ENCODE assay signal across 14 cellular contexts in the genomic region with DNA sequence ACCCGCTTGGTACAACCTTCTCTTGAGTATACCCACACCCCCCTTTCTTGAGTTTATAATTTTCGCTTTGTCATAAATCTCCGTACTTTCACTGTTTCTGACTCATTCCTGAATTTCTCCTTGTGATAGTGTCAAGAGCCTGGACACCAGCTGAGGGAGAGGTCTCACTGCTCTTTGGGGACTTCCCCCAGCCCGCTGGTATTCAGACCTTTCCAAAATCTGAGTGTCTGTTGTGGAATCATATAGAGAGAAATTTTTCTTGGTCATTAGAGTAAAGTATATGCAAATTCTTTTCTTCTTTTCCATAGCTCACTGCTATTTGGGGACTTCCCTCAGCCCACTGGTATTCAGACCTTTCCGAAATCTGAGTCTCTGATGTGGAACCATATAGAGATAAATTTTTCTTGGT. TPM values are rescaled to one million over a fixed set of nuclear protein-coding genes. Genes with fewer than 3 reads are reported as not detected.
A peak's percentile ranks its signal among the peaks of the same experiment; 100 is the strongest.
DNase-seq lines count a peak whose midpoint lies in the region; ATAC-seq and TF ChIP-seq lines count a peak whose summit lies in the region.
"Had no signal": no experiment of that assay in that cellular context is flagged by ENCODE, and none has a peak within 500 bp of the region (broad histone marks: within the 10 kb centered on the region; RNA-seq: fewer than 3 reads in every experiment).

No MANE protein-coding gene starts in this region.

- no peaks in the 10 kb centered on the region for H3K4me1 Mint-ChIP-seq in MCF 10A (ENCODE audit: insufficient read depth, unreplicated experiment)

- no peak overlapping the region for H3K4me3 Mint-ChIP-seq in MCF 10A (ENCODE audit: unreplicated experiment)
- H3K4me3 Mint-ChIP-seq: effector memory CD8-positive, alpha-beta T cell had no signal

- H3K27ac Mint-ChIP-seq in MCF 10A (ENCODE audit: low read depth, unreplicated experiment) = no peak overlapping the region
- H3K27ac Mint-ChIP-seq: effector memory CD8-positive, alpha-beta T cell had no signal

- BruUV-seq in MCF 10A (replicated peaks; lab: Mats Ljungman, UMichigan) = no TSS peak

- no peaks in the 10 kb centered on the region for H3K9me3 Mint-ChIP-seq in MCF 10A (ENCODE audit: unreplicated experiment)
- H3K9me3 Mint-ChIP-seq: effector memory CD8-positive, alpha-beta T cell had no signal

- ATAC-seq in GM19467 (IDR thresholded peaks at IDR 0.05; ENCODE audit: unreplicated experiment) = peak; percentile 64
- peak; percentile 54 for ATAC-seq in HG03280 (IDR thresholded peaks at IDR 0.05; ENCODE audit: unreplicated experiment)
- no peak for ATAC-seq in left colon
- no peak for ATAC-seq in GM19328 (IDR thresholded peaks at IDR 0.05; ENCODE audit: unreplicated experiment)
- ATAC-seq: A549; effector memory CD8-positive, alpha-beta T cell; pancreas had no signal

- POLR2A ChIA-PET in MCF 10A (lab: Yijun Ruan, JAX) = no interaction called here

- TF ChIP-seq CTCF in MCF 10A (IDR thresholded peaks at IDR 0.05; ENCODE audit: unreplicated experiment) = no peak

- CTCF ChIA-PET in MCF 10A (lab: Yijun Ruan, JAX) = no interaction called here

- no peaks in the 10 kb centered on the region for H3K27me3 Mint-ChIP-seq in MCF 10A (ENCODE audit: insufficient read depth, unreplicated experiment)
- H3K27me3 Mint-ChIP-seq: effector memory CD8-positive, alpha-beta T cell had no signal

- intact Hi-C loops in left colon (cut with DNase I, micrococcal nuclease) = no loop called here
- intact Hi-C loops in MCF 10A (cut with micrococcal nuclease) = no loop called here

- H3K36me3 Mint-ChIP-seq in MCF 10A (ENCODE audit: insufficient read depth, unreplicated experiment) = no peaks in the 10 kb centered on the region

- DNase-seq in activated CD4-positive, alpha-beta T cell treated with anti-CD3 and anti-CD28 coated beads for 48 hours = peak; percentile 26
- DNase-seq in activated CD4-positive, alpha-beta T cell treated with anti-CD3 and anti-CD28 coated beads for 1 hour = no peak
- peak; percentile 16 for DNase-seq in kidney tubule cell (ENCODE audit: low spot score)
- DNase-seq in left colon = no peak
- DNase-seq in MCF 10A (ENCODE audit: unreplicated experiment) = no peak
- DNase-seq: anterior cingulate cortex; effector memory CD8-positive, alpha-beta T cell; head of caudate nucleus; NCI-H187 treated with DMSO at 0.1 percent for 48 hours; pancreas had no signal

RNA-seq across cellular contexts. Expression of gene MTMR3, which starts 55.3 kb away (rescaled TPM):
- total RNA-seq in left colon (10 to 100 TPM; 43.8 to 44.6 TPM), MCF 10A (2022) (34.4 and 36.4 TPM in 2 replicates)

Comparison
In these comparisons a context has a peak if more than half of its experiments do, and no peak if none do; other contexts are left out.
1. DNase-seq: peak in activated CD4-positive, alpha-beta T cell treated with anti-CD3 and anti-CD28 coated beads for 48 hours (single experiment) and kidney tubule cell (single experiment); none in activated CD4-positive, alpha-beta T cell treated with anti-CD3 and anti-CD28 coated beads for 1 hour (single experiment), left colon (0 of 2) and MCF 10A (single experiment).
2. ATAC-seq: peak in GM19467 (single experiment) and HG03280 (single experiment); none in left colon (single experiment) and GM19328 (single experiment).